Comparison of ENCODE assay signal across 1 cellular context in genomic region chr12:71666259-71666658, GRCh38.
TF ChIP-seq lines count a peak whose summit lies in the region.

No MANE protein-coding gene starts in this region.

TF ChIP-seq in HepG2, 621 proteins besides CTCF, POLR2A, EP300 and RAD21:
- TF ChIP-seq ZNF205 (CRISPR knock-in tag; IDR thresholded peaks at IDR 0.05), result no peak
- TF ChIP-seq ZNF121 (CRISPR knock-in tag; IDR thresholded peaks at IDR 0.05), result peak; percentile 79
- TF ChIP-seq PAF1 (CRISPR knock-in tag; IDR thresholded peaks at IDR 0.05), result 0 out of 2 replicates have a peak, but pooled peaks have one; percentile 46
- 0 out of 2 replicates have a peak, but pooled peaks have one; percentile 8 for TF ChIP-seq ZSCAN9 (CRISPR knock-in tag; IDR thresholded peaks at IDR 0.05; ENCODE audit: borderline replicate concordance)
